ENCODE assay signal across 8 cellular contexts in genomic region chr7:155205368-155206285, GRCh38.
DNase-seq lines count a peak whose midpoint lies in the region; ATAC-seq and TF ChIP-seq lines count a peak whose summit lies in the region.

No MANE protein-coding gene starts in this region.

- peak; percentile 99 for DNase-seq in ELR (ENCODE audit: low read depth)
- DNase-seq in activated B cell treated with CpG ODN at 0.5 μM for 24 hours = peak; percentile 75
- DNase-seq in cardiac fibroblast (ENCODE audit: low read depth in 2 of 2) = peak; percentile 91 to 98
- DNase-seq in stimulated activated CD4-positive, alpha-beta T cell treated with anti-CD3 and anti-CD28 coated beads, Interleukin-4, amount 100 ng/mL, for 4 hours = peak; percentile 87 to 95
- DNase-seq in NCI-H2227 treated with DMSO at 0.1 percent for 48 hours (lab: John Stamatoyannopoulos, UW) = no peak

- H3K4me1 Mint-ChIP-seq in activated B cell treated with CpG ODN at 0.5 μM for 24 hours = peaks cover 32% of the 10 kb centered on the region

- peaks cover 3% of the 10 kb centered on the region for H3K9me3 Mint-ChIP-seq in activated B cell treated with CpG ODN at 0.5 μM for 24 hours

- no peaks in the 10 kb centered on the region for H3K9me3 ChIP-seq in KOPT-K1 (ENCODE audit: insufficient read depth, low read length, poor library complexity, severe bottlenecking)
- H3K9me3 ChIP-seq in liver (ENCODE audit: control insufficient read depth in 4 of 4, low read length in 3 of 4) = no peaks in the 10 kb centered on the region

- ATAC-seq in GM21786 (IDR thresholded peaks at IDR 0.05; ENCODE audit: unreplicated experiment) = peak; percentile 88
- peak; percentile 81 for ATAC-seq in activated B cell treated with CpG ODN at 0.5 μM for 24 hours (ENCODE audit: low read depth)

- intact Hi-C loops in activated B cell treated with CpG ODN at 0.5 μM for 24 hours (cut with micrococcal nuclease) = loop anchor here (1.0 to 5.0 kb wide), 9 partner anchors 15 to 1932 kb away; partner anchors contain the start of genes INSIG1, LMBR1, PAXIP1 and RBM33

- peak overlapping the region; percentile 82 for H3K4me3 Mint-ChIP-seq in activated B cell treated with CpG ODN at 0.5 μM for 24 hours

- CTCF ChIA-PET in activated B cell treated with CpG ODN at 0.5 μM for 24 hours (lab: Charles Lee) = interaction anchor here (0.9 to 2.1 kb wide), 5 partner anchors 15 to 278 kb away, joined by 3 to 9 read pairs (median 6); no protein-coding TSS in a partner anchor

- peak overlapping the region; percentile 19 to 22 for H3K4me3 ChIP-seq in cardiac fibroblast (replicated peaks in 1 of 2; ENCODE audit: low read depth in 2 of 2, low read length in 2 of 2)
- H3K4me3 ChIP-seq in liver (ENCODE audit: low read depth in 1 of 3, low read length in 3 of 3) = peak overlapping the region in 2 of 3 donors; percentile 16 to 25

- peak overlapping the region in 1 of 2 donors; percentile 50 for H3K9ac ChIP-seq in liver (ENCODE audit: low read depth in 1 of 2, low read length in 2 of 2)

- peaks cover 2% of the 10 kb centered on the region for H3K36me3 Mint-ChIP-seq in activated B cell treated with CpG ODN at 0.5 μM for 24 hours (ENCODE audit: low read depth)

- no peaks in the 10 kb centered on the region for H3K27me3 Mint-ChIP-seq in activated B cell treated with CpG ODN at 0.5 μM for 24 hours

- TF ChIP-seq CTCF in activated B cell treated with CpG ODN at 0.5 μM for 24 hours (IDR thresholded peaks at IDR 0.05) (no peak), cardiac fibroblast (IDR thresholded peaks at IDR 0.05; ENCODE audit: low read depth, low read length) (no peak), liver (IDR thresholded peaks at IDR 0.05; ENCODE audit: low read depth, low read length, missing input control) (no peak)

- WGBS in liver = 71% methylated on average over 32 of the region's 32 CpGs

- H3K27ac Mint-ChIP-seq in activated B cell treated with CpG ODN at 0.5 μM for 24 hours = peak overlapping the region; percentile 97

- no peaks in the 10 kb centered on the region for H3K27me3 ChIP-seq in liver (ENCODE audit: control insufficient read depth in 4 of 4, insufficient read depth in 4 of 4, low read length in 3 of 4)

- H3K27ac ChIP-seq in KOPT-K1 (ENCODE audit: low read depth, low read length, poor library complexity, severe bottlenecking) (peak overlapping the region; percentile 88), liver (ENCODE audit: low read depth in 1 of 2, low read length in 2 of 2) (peak overlapping the region; percentile 81 to 87)

- no peak for TF ChIP-seq RAD21 in liver (IDR thresholded peaks at IDR 0.05)

- POLR2A ChIA-PET in activated B cell treated with CpG ODN at 0.5 μM for 24 hours (lab: Charles Lee) = interaction anchor here (0.6 to 4.8 kb wide), 14 partner anchors 9 to 438 kb away, joined by 3 to 176 read pairs (median 4); partner anchors contain the start of genes INSIG1 and PAXIP1

- no peaks in the 10 kb centered on the region for H3K4me1 ChIP-seq in liver (ENCODE audit: control insufficient read depth in 4 of 4, insufficient read depth in 4 of 4, low read length in 3 of 4)

- H3K36me3 ChIP-seq in KOPT-K1 (ENCODE audit: insufficient read depth, low read length) (no peaks in the 10 kb centered on the region), liver (ENCODE audit: control insufficient read depth in 4 of 4, insufficient read depth in 3 of 4, low read depth in 1 of 4, low read length in 3 of 4) (no peaks in the 10 kb centered on the region)

TF ChIP-seq in liver, 16 proteins besides CTCF, POLR2A, EP300 and RAD21:
- TF ChIP-seq NR2F2 (IDR thresholded peaks at IDR 0.05) = peak; percentile 61
- TF ChIP-seq MAX (IDR thresholded peaks at IDR 0.05) = peak; percentile 71
- TF ChIP-seq JUND (IDR thresholded peaks at IDR 0.05) = peak; percentile 35 to 37
- TF ChIP-seq REST (IDR thresholded peaks at IDR 0.05) = no peak
- TF ChIP-seq FOXA1 (IDR thresholded peaks at IDR 0.05) = no peak
- peak; percentile 52 for TF ChIP-seq SP1 (IDR thresholded peaks at IDR 0.05)
- TF ChIP-seq YY1 (IDR thresholded peaks at IDR 0.05) = peak; percentile 47
